8 cellular contexts compared by ENCODE assay signal in genomic region chr5:40688127-40688756, GRCh38. TPM values are rescaled to one million over a fixed set of nuclear protein-coding genes. Genes with fewer than 3 reads are reported as not detected.
DNase-seq lines count a peak whose midpoint lies in the region; ATAC-seq, FAIRE-seq and TF ChIP-seq lines count a peak whose summit lies in the region.

No MANE protein-coding gene starts in this region.

- peak overlapping the region in 1 of 4 donors; percentile 20 for H3K4me3 ChIP-seq in adrenal gland
- no peak overlapping the region for H3K4me3 ChIP-seq in retinal pigment epithelial cell (ENCODE audit: low read length)

- peak overlapping the region in 2 of 5 donors; percentile 1 to 46 for H3K27ac ChIP-seq in adrenal gland

- peak; percentile 37 for DNase-seq in GM12891 (ENCODE audit: insufficient read length, low spot score)
- peak; percentile 65 for DNase-seq in NCI-H128 (lab: John Stamatoyannopoulos, UW; ENCODE audit: unreplicated experiment)
- peak; percentile 80 for DNase-seq in T follicular helper cell (ENCODE audit: low read depth)
- DNase-seq in adrenal gland = peak; percentile 71 to 96 (median 85)
- DNase-seq in left cardiac atrium = peak; percentile 81
- peak; percentile 57 for DNase-seq in retinal pigment epithelial cell (ENCODE audit: low read depth)
- DNase-seq in GOT3 (lab: John Stamatoyannopoulos, UW) = no peak

- peaks cover 0 to 8% of the 10 kb centered on the region in 2 donors for H3K36me3 ChIP-seq in adrenal gland (replicated peaks in 1 of 2)

- intact Hi-C loops in adrenal gland (cut with DNase I) (loop anchor here (5.0 to 10.0 kb wide), 4 partner anchors 741 to 1103 kb away; no protein-coding TSS in a partner anchor), left cardiac atrium (cut with DNase I) (loop anchor here (5.0 to 10.0 kb wide), 3 partner anchors 733 to 1111 kb away; no protein-coding TSS in a partner anchor)

- no peaks in the 10 kb centered on the region for H3K9me3 ChIP-seq in adrenal gland (replicated peaks in 1 of 3)

- TF ChIP-seq CTCF in adrenal gland (IDR thresholded peaks at IDR 0.05) = peak; percentile 75 to 93 (median 90)
- TF ChIP-seq CTCF in retinal pigment epithelial cell (conservative IDR thresholded peaks at IDR 0.05; ENCODE audit: low read depth, low read length) = peak; percentile 78

- FAIRE-seq in GM12891 (lab: Jason Lieb, UNC) = peak; percentile 89

- ATAC-seq in HG02759 (IDR thresholded peaks at IDR 0.05; ENCODE audit: unreplicated experiment) (peak; percentile 91), left cardiac atrium (peak; percentile 93 to 94)

- TF ChIP-seq POLR2A in GM12891 (IDR thresholded peaks at IDR 0.05; ENCODE audit: low read depth, low read length) (no peak), adrenal gland (IDR thresholded peaks at IDR 0.05) (no peak)

- H3K27me3 ChIP-seq in adrenal gland = no peaks in the 10 kb centered on the region

- 1% methylated on average over 8 of the region's 8 CpGs for WGBS in adrenal gland, 4 donors

- peaks cover 0 to 18% of the 10 kb centered on the region in 2 donors for H3K4me1 ChIP-seq in adrenal gland (replicated peaks in 1 of 2)

TF ChIP-seq in GM12891, 5 proteins besides CTCF, POLR2A, EP300 and RAD21:
- TF ChIP-seq POLR2AphosphoS5 (IDR thresholded peaks at IDR 0.05; ENCODE audit: low read depth, low read length) = no peak
- TF ChIP-seq TAF1 (IDR thresholded peaks at IDR 0.05; ENCODE audit: low read depth, low read length) = no peak
- no peak for TF ChIP-seq POU2F2 (IDR thresholded peaks at IDR 0.05; ENCODE audit: low read depth, low read length)
- no peak for TF ChIP-seq PAX5 (IDR thresholded peaks at IDR 0.05; ENCODE audit: insufficient read depth, low read length, severe bottlenecking)
- TF ChIP-seq SPI1 (IDR thresholded peaks at IDR 0.05; ENCODE audit: low read depth, low read length) = no peak

RNA-seq across cellular contexts. Expression of gene PTGER4, which starts 8.5 kb away (rescaled TPM):
- polyA plus RNA-seq in GM12891 (2012; ENCODE audit: low read depth, missing spikeins) = 4.5 TPM
- total RNA-seq in adrenal gland (10 to 100 TPM; 15.7 to 89.6 (median 33.8) TPM), left cardiac atrium (1 to 10 TPM; 6.0 to 7.4 TPM)
- polyA plus RNA-seq in adrenal gland = 1 to 10 TPM; 3.4 to 5.2 (median 5.0) TPM
